ENCODE assay signal across 8 cellular contexts in the genomic region with DNA sequence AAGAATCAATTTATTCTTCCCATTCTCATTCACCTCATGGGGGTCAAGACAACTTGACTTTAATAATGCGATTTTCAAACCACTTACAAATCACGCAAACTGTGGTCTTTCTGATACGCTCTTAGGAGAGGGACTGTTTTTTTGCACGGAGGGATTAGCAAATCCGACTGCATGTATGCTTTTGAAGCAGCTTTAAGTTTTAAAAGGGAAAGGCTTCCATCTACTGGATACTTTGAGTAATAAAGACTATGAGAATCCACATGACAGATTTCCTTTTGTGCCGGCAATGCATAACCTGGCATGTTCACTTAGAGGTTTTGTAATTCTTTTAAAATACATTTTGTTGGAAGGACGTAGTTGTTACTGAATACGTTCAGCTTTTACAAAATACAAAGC.
DNase-seq lines count a peak whose midpoint lies in the region; ATAC-seq, FAIRE-seq and TF ChIP-seq lines count a peak whose summit lies in the region.

No MANE protein-coding gene starts in this region.

- H3K4me2 ChIP-seq in OCI-LY1 (ENCODE audit: low read length) = no peak overlapping the region

- H3K4me3 ChIP-seq in BE2C (ENCODE audit: low read depth, low read length) = peak overlapping the region; percentile 35
- H3K4me3 ChIP-seq in OCI-LY1 (ENCODE audit: low read depth, low read length, poor library complexity, severe bottlenecking) = no peak overlapping the region
- H3K4me3 ChIP-seq in epithelial cell of proximal tubule (ENCODE audit: low read depth, low read length) = no peak overlapping the region
- H3K4me3 ChIP-seq in pancreas = peak overlapping the region in 1 of 4 donors; percentile 2

- no peaks in the 10 kb centered on the region for H3K79me2 ChIP-seq in OCI-LY1 (ENCODE audit: insufficient read depth, low read length)

- H3K9me2 ChIP-seq in OCI-LY1 (ENCODE audit: low read depth, low read length) = no peaks in the 10 kb centered on the region

- 3% methylated on average over 8 of the region's 8 CpGs for WGBS in pancreas, 2 donors

- ATAC-seq in pancreas (peak; percentile 46 to 87 (median 72)), GM19455 (IDR thresholded peaks at IDR 0.05; ENCODE audit: unreplicated experiment) (no peak)

- no peaks in the 10 kb centered on the region for H3K9me3 ChIP-seq in BE2C
- H3K9me3 ChIP-seq in OCI-LY1 (ENCODE audit: low read length) = no peaks in the 10 kb centered on the region
- H3K9me3 ChIP-seq in pancreas = no peaks in the 10 kb centered on the region

- DNase-seq in BE2C = peak; percentile 6
- DNase-seq in HPDE6-E6E7 (ENCODE audit: extremely low spot score) = peak; percentile 7
- DNase-seq in epithelial cell of proximal tubule (ENCODE audit: low read depth) = peak; percentile 22
- DNase-seq in pancreas = no peak
- no peak for DNase-seq in activated CD4-positive, CD25-positive, alpha-beta regulatory T cell (lab: John Stamatoyannopoulos, UW)
- no peak for DNase-seq in GM13976 (ENCODE audit: low spot score)

- FAIRE-seq in pancreas (lab: Jason Lieb, UNC) = no peak

- no peaks in the 10 kb centered on the region for H4K20me1 ChIP-seq in OCI-LY1 (ENCODE audit: insufficient read depth, low read length)

- H3K9ac ChIP-seq in OCI-LY1 (ENCODE audit: low read length) = no peak overlapping the region

- H3K27me3 ChIP-seq in BE2C = no peaks in the 10 kb centered on the region
- H3K27me3 ChIP-seq in OCI-LY1 (ENCODE audit: insufficient read depth, low read length) = no peaks in the 10 kb centered on the region
- H3K27me3 ChIP-seq in pancreas = no peaks in the 10 kb centered on the region

- intact Hi-C loops in pancreas (cut with DNase I) = no loop called here

- no peaks in the 10 kb centered on the region; the same call in 1 of the 2 replicates for H3K4me1 ChIP-seq in BE2C
- no peaks in the 10 kb centered on the region for H3K4me1 ChIP-seq in OCI-LY1 (ENCODE audit: insufficient read depth, low read length, severe bottlenecking)
- no peaks in the 10 kb centered on the region for H3K4me1 ChIP-seq in pancreas

- in situ Hi-C loops in GM13976 (cut with MboI; ENCODE audit: low sequenced_read_pairs, unreplicated experiment) = no loop called here

- TF ChIP-seq CTCF in BE2C (IDR thresholded peaks at IDR 0.05; ENCODE audit: low read depth, low read length) (peak; percentile 43), OCI-LY1 (IDR thresholded peaks at IDR 0.05; ENCODE audit: low read length) (peak; percentile 50; the same call in 1 of the 2 replicates), epithelial cell of proximal tubule (conservative IDR thresholded peaks at IDR 0.05; ENCODE audit: low read depth, low read length) (peak; percentile 58), pancreas (IDR thresholded peaks at IDR 0.05) (peak in 1 of 4 donors; percentile 15), GM13976 (IDR thresholded peaks at IDR 0.05; ENCODE audit: borderline replicate concordance, control extremely low read depth, extremely low read depth, insufficient read depth, missing control alignments) (no peak)

- H3K27ac ChIP-seq in OCI-LY1 (ENCODE audit: low read depth, low read length, poor library complexity, severe bottlenecking) (no peak overlapping the region), pancreas (no peak overlapping the region)

- H2AFZ ChIP-seq in OCI-LY1 (ENCODE audit: low read length) = no peak overlapping the region

- no peaks in the 10 kb centered on the region for H3K36me3 ChIP-seq in BE2C
- no peaks in the 10 kb centered on the region for H3K36me3 ChIP-seq in OCI-LY1 (ENCODE audit: insufficient read depth, low read length)
- H3K36me3 ChIP-seq in pancreas = no peaks in the 10 kb centered on the region

- H3F3A ChIP-seq in OCI-LY1 (ENCODE audit: insufficient read depth, low read length) = no peaks in the 10 kb centered on the region

Comparison
In these comparisons a context has a peak if more than half of its experiments do, and no peak if none do; other contexts are left out.
1. DNase-seq: peak in BE2C (single experiment), HPDE6-E6E7 (single experiment) and epithelial cell of proximal tubule (single experiment); none in pancreas (0 of 6), activated CD4-positive, CD25-positive, alpha-beta regulatory T cell (0 of 4) and GM13976 (single experiment).